In the genomic region with DNA sequence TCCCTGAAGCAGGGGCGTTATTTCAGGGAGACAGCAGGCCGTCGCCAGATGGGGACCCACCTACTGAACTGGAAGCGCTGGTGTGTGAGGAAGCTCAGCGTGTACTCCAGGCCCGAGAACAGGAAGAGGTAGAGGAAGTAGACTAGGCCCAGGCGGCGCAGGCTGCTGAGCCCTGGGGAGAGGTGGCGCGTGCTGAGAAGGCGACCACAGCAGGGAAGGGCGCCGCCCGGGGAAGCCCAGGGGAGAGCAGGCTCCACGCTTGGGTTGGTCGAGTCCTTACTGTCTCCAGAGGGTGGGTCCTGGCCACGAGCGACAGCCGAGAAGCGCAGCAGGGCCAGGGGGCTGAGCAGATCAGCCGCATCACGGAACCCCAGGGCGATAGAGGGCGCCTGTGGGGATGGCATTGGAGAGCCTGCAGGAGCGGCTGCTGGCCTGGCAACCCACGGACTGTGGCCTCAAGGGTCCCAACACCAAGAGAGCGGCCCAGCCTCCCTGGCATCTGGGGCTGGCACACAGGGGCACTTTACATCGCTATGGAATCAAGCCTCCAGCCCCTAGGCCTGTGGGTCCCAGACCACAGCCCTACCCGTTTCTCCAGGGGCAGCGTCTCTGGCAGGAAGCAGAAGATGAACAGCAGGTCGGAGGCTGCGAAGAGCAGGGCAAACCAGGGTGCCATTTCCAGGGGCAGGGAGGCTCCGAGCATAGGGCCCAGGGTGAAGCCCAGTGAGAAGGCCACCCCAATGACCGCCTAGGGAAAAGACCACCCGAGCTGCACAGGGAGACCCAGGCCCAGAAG, we compare ENCODE assay signal across 9 cellular contexts. TPM values are rescaled to one million over a fixed set of nuclear protein-coding genes. Genes with fewer than 3 reads are reported as not detected.
A peak's percentile ranks its signal among the peaks of the same experiment; 100 is the strongest.
DNase-seq lines count a peak whose midpoint lies in the region; ATAC-seq and TF ChIP-seq lines count a peak whose summit lies in the region.
"Had no signal": no experiment of that assay in that cellular context is flagged by ENCODE, and none has a peak within 500 bp of the region (broad histone marks: within the 10 kb centered on the region; RNA-seq: fewer than 3 reads in every experiment).

No MANE protein-coding gene starts in this region.

- peak overlapping the region; percentile 66 for H3K27ac Mint-ChIP-seq in activated T-cell treated with anti-CD3 and anti-CD28 coated beads, Interleukin-2, amount 50 U/mL, for 72 hours
- H3K27ac Mint-ChIP-seq in stimulated activated naive CD8-positive, alpha-beta T cell treated with anti-CD3 and anti-CD28 coated beads, Interleukin-15, amount 100 ng/mL, for 72 hours, result peak overlapping the region; percentile 59 to 72

- peaks cover 32% of the 10 kb centered on the region for H3K4me1 Mint-ChIP-seq in activated T-cell treated with anti-CD3 and anti-CD28 coated beads, Interleukin-2, amount 50 U/mL, for 72 hours (ENCODE audit: low read depth)
- peaks cover 52% of the 10 kb centered on the region for H3K4me1 Mint-ChIP-seq in stimulated activated naive CD8-positive, alpha-beta T cell treated with anti-CD3 and anti-CD28 coated beads, Interleukin-15, amount 100 ng/mL, for 72 hours

- DNase-seq in Ammon's horn (ENCODE audit: low spot score) (peak; percentile 79), KG1 (lab: John Stamatoyannopoulos, UW) (peak; percentile 40), right atrium auricular region (ENCODE audit: low spot score) (no peak), MG63 (no peak), SK-N-DZ (ENCODE audit: low spot score) (no peak)
- DNase-seq in activated T-cell treated with anti-CD3 and anti-CD28 coated beads, Interleukin-2, amount 50 U/mL, for 72 hours, result peak; percentile 42 to 57
- peak; percentile 49 to 66 for DNase-seq in stimulated activated naive CD8-positive, alpha-beta T cell treated with anti-CD3 and anti-CD28 coated beads, Interleukin-15, amount 100 ng/mL, for 72 hours

- no peaks in the 10 kb centered on the region for H3K27me3 ChIP-seq in right atrium auricular region
- H3K27me3 ChIP-seq in MG63, result no peaks in the 10 kb centered on the region

- peak; percentile 49 for ATAC-seq in GM19463 (IDR thresholded peaks at IDR 0.05; ENCODE audit: unreplicated experiment)
- peak in 1 of 2 donors; percentile 8 for ATAC-seq in activated T-cell treated with anti-CD3 and anti-CD28 coated beads, Interleukin-2, amount 50 U/mL, for 72 hours (replicated peaks in 1 of 2)
- ATAC-seq in stimulated activated naive CD8-positive, alpha-beta T cell treated with anti-CD3 and anti-CD28 coated beads, Interleukin-15, amount 100 ng/mL, for 72 hours, result peak; percentile 43

- H3K27ac ChIP-seq in right atrium auricular region, result peak overlapping the region; percentile 57 to 63
- H3K27ac ChIP-seq: C4-2B had no signal

- H3K36me3 Mint-ChIP-seq in activated T-cell treated with anti-CD3 and anti-CD28 coated beads, Interleukin-2, amount 50 U/mL, for 72 hours (ENCODE audit: insufficient read depth in 2 of 2), result peaks cover 9 to 12% of the 10 kb centered on the region in 2 donors

- H3K4me3 ChIP-seq in right atrium auricular region, result no peak overlapping the region
- H3K4me3 ChIP-seq in MG63, result no peak overlapping the region

- no peaks in the 10 kb centered on the region for H3K27me3 Mint-ChIP-seq in activated T-cell treated with anti-CD3 and anti-CD28 coated beads, Interleukin-2, amount 50 U/mL, for 72 hours (ENCODE audit: low read depth)
- H3K27me3 Mint-ChIP-seq in stimulated activated naive CD8-positive, alpha-beta T cell treated with anti-CD3 and anti-CD28 coated beads, Interleukin-15, amount 100 ng/mL, for 72 hours, result no peaks in the 10 kb centered on the region

- H3K4me3 Mint-ChIP-seq in activated T-cell treated with anti-CD3 and anti-CD28 coated beads, Interleukin-2, amount 50 U/mL, for 72 hours, result peak overlapping the region; percentile 94 to 96
- peak overlapping the region; percentile 90 to 93 for H3K4me3 Mint-ChIP-seq in stimulated activated naive CD8-positive, alpha-beta T cell treated with anti-CD3 and anti-CD28 coated beads, Interleukin-15, amount 100 ng/mL, for 72 hours

- H3K9me3 ChIP-seq in right atrium auricular region (no peaks in the 10 kb centered on the region), MG63 (no peaks in the 10 kb centered on the region)

- peaks cover 3 to 53% of the 10 kb centered on the region in 2 donors for H3K4me1 ChIP-seq in right atrium auricular region

- H3K36me3 ChIP-seq in right atrium auricular region (peaks cover 46% of the 10 kb centered on the region), MG63 (peaks cover 11% of the 10 kb centered on the region; the same call in 1 of the 2 replicates)

- no peaks in the 10 kb centered on the region for H3K9me3 Mint-ChIP-seq in activated T-cell treated with anti-CD3 and anti-CD28 coated beads, Interleukin-2, amount 50 U/mL, for 72 hours
- no peaks in the 10 kb centered on the region for H3K9me3 Mint-ChIP-seq in stimulated activated naive CD8-positive, alpha-beta T cell treated with anti-CD3 and anti-CD28 coated beads, Interleukin-15, amount 100 ng/mL, for 72 hours

- TF ChIP-seq CTCF in right atrium auricular region (IDR thresholded peaks at IDR 0.05), result peak in 1 of 2 donors; percentile 41

RNA-seq across cellular contexts. Expression of gene NOP14, which starts 31.2 kb away (rescaled TPM):
- 10 to 100 TPM; 72.0 to 75.8 TPM for total RNA-seq in activated T-cell treated with anti-CD3 and anti-CD28 coated beads, Interleukin-2, amount 50 U/mL, for 72 hours
- total RNA-seq in right atrium auricular region, result 10 to 100 TPM; 12.2 to 14.2 TPM
- total RNA-seq in MG63 (2014; rRNA removed; shearing (Covaris generic); ENCODE audit: low replicate concordance), result 32.5 and 45.2 TPM in 2 replicates
- 15.0 and 18.6 TPM in 2 replicates for polyA plus RNA-seq in SK-N-DZ (2014; cell fraction: cytosol; rRNA removed)
- 16.9 and 19.7 TPM in 2 replicates for polyA plus RNA-seq in SK-N-DZ (2014; cell fraction: nucleus; rRNA removed)

RNA-seq across cellular contexts. Expression of gene GRK4, which starts 31.4 kb away (rescaled TPM):
- total RNA-seq in activated T-cell treated with anti-CD3 and anti-CD28 coated beads, Interleukin-2, amount 50 U/mL, for 72 hours, result 1 to 10 TPM; 3.8 to 5.5 TPM
- 1 to 10 TPM; 7.0 to 8.2 TPM for total RNA-seq in right atrium auricular region
- total RNA-seq in MG63 (2014; rRNA removed; shearing (Covaris generic); ENCODE audit: low replicate concordance), result 2.6 and 3.7 TPM in 2 replicates
- polyA plus RNA-seq in SK-N-DZ (2014; cell fraction: cytosol; rRNA removed), result 8.1 and 10.0 TPM in 2 replicates
- polyA plus RNA-seq in SK-N-DZ (2014; cell fraction: nucleus; rRNA removed), result 6.7 and 7.3 TPM in 2 replicates

Comparison
In these comparisons a context has a peak if more than half of its experiments do, and no peak if none do; other contexts are left out.
1. DNase-seq: peak in Ammon's horn (single experiment), KG1 (single experiment), activated T-cell treated with anti-CD3 and anti-CD28 coated beads, Interleukin-2, amount 50 U/mL, for 72 hours (2 of 2) and stimulated activated naive CD8-positive, alpha-beta T cell treated with anti-CD3 and anti-CD28 coated beads, Interleukin-15, amount 100 ng/mL, for 72 hours (2 of 2); none in right atrium auricular region (single experiment), MG63 (single experiment) and SK-N-DZ (single experiment).